9 cellular contexts compared by ENCODE assay signal in genomic region chr18:32803571-32803970, GRCh38. TPM values are rescaled to one million over a fixed set of nuclear protein-coding genes. Genes with fewer than 3 reads are reported as not detected.
A peak's percentile ranks its signal among the peaks of the same experiment; 100 is the strongest.
DNase-seq lines count a peak whose midpoint lies in the region; ATAC-seq and TF ChIP-seq lines count a peak whose summit lies in the region.
"Had no signal": no experiment of that assay in that cellular context is flagged by ENCODE, and none has a peak within 500 bp of the region (broad histone marks: within the 10 kb centered on the region; RNA-seq: fewer than 3 reads in every experiment).

No MANE protein-coding gene starts in this region.

- H3K27me3 ChIP-seq in kidney epithelial cell (ENCODE audit: control insufficient read depth, insufficient read depth, low read length) (no peaks in the 10 kb centered on the region), Caco-2 (replicated peaks; ENCODE audit: control insufficient read depth, insufficient read depth, low read length) (no peaks in the 10 kb centered on the region)

- peak; percentile 84 for ATAC-seq in GM18517 (IDR thresholded peaks at IDR 0.05; ENCODE audit: unreplicated experiment)
- ATAC-seq in GM21723 (IDR thresholded peaks at IDR 0.05; ENCODE audit: unreplicated experiment), result peak; percentile 84
- peak; percentile 92 for ATAC-seq in HG03469 (IDR thresholded peaks at IDR 0.05; ENCODE audit: unreplicated experiment)

- H3K4me1 Mint-ChIP-seq in Caco-2 (ENCODE audit: low read depth, unreplicated experiment), result no peaks in the 10 kb centered on the region

- no peaks in the 10 kb centered on the region for H3K36me3 Mint-ChIP-seq in Caco-2 (ENCODE audit: insufficient read depth, unreplicated experiment)

- H3K9me3 Mint-ChIP-seq in Caco-2 (ENCODE audit: unreplicated experiment), result no peaks in the 10 kb centered on the region

- no TSS peak for BruUV-seq in Caco-2 (replicated peaks; lab: Mats Ljungman, UMichigan)

- H3K9me3 ChIP-seq in Caco-2, result no peaks in the 10 kb centered on the region

- H3K4me3 Mint-ChIP-seq in Caco-2 (ENCODE audit: unreplicated experiment), result no peak overlapping the region

- H3K27ac Mint-ChIP-seq in Caco-2 (ENCODE audit: unreplicated experiment), result no peak overlapping the region

- DNase-seq in kidney epithelial cell (ENCODE audit: low read depth), result peak; percentile 45
- DNase-seq in HuH-7.5 (ENCODE audit: low spot score), result no peak
- no peak for DNase-seq in NCI-H748 (lab: John Stamatoyannopoulos, UW; ENCODE audit: unreplicated experiment)
- no peak for DNase-seq in Caco-2
- no peak for DNase-seq in NCI-H748 treated with DMSO at 0.1 percent for 48 hours (lab: John Stamatoyannopoulos, UW)
- DNase-seq: activated gamma-delta T cell had no signal

- intact Hi-C loops in Caco-2 (cut with micrococcal nuclease; ENCODE audit: unreplicated experiment), result no loop called here

- no peaks in the 10 kb centered on the region for H3K36me3 ChIP-seq in kidney epithelial cell (ENCODE audit: control insufficient read depth, insufficient read depth, low read length)
- no peaks in the 10 kb centered on the region for H3K36me3 ChIP-seq in Caco-2 (ENCODE audit: control insufficient read depth, insufficient read depth, low read length)

- H3K4me3 ChIP-seq in kidney epithelial cell (ENCODE audit: low read depth, low read length), result no peak overlapping the region
- H3K4me3 ChIP-seq in Caco-2 (ENCODE audit: low read depth, low read length), result no peak overlapping the region

- POLR2A ChIA-PET in Caco-2 (lab: Charles Lee), result no interaction called here

- no peaks in the 10 kb centered on the region for H3K4me1 ChIP-seq in Caco-2

- CTCF ChIA-PET in Caco-2 (lab: Charles Lee), result no interaction called here

- no peak for TF ChIP-seq CTCF in kidney epithelial cell (IDR thresholded peaks at IDR 0.05; ENCODE audit: insufficient read depth, low read length, poor library complexity, severe bottlenecking)
- no peak for TF ChIP-seq CTCF in Caco-2 (IDR thresholded peaks at IDR 0.05; ENCODE audit: insufficient read depth in 1 of 2, low read depth in 1 of 2, low read length in 1 of 2, severe bottlenecking in 1 of 2, unreplicated experiment in 1 of 2)

- H3K27me3 Mint-ChIP-seq in Caco-2 (ENCODE audit: insufficient read depth, unreplicated experiment), result no peaks in the 10 kb centered on the region

RNA-seq across cellular contexts. Expression of gene KLHL14, which starts 30.7 kb away (rescaled TPM):
- total RNA-seq in kidney epithelial cell, result 2.1 and 3.6 TPM in 2 replicates
- not detected in 2 replicates for total RNA-seq in Caco-2 (2022)
